ENCODE assay signal across 14 cellular contexts in genomic region chr18:42414756-42415454, GRCh38.
A peak's percentile ranks its signal among the peaks of the same experiment; 100 is the strongest.
DNase-seq lines count a peak whose midpoint lies in the region; ATAC-seq, FAIRE-seq and TF ChIP-seq lines count a peak whose summit lies in the region.
"Had no signal": no experiment of that assay in that cellular context is flagged by ENCODE, and none has a peak within 500 bp of the region (broad histone marks: within the 10 kb centered on the region; RNA-seq: fewer than 3 reads in every experiment).

No MANE protein-coding gene starts in this region.

- H3K27me3 ChIP-seq in SJSA1 (replicated peaks): no peaks in the 10 kb centered on the region
- H3K27me3 ChIP-seq: thyroid gland had no signal

- H3K36me3 ChIP-seq in SJSA1: no peaks in the 10 kb centered on the region
- H3K36me3 ChIP-seq: thyroid gland had no signal

- H3K27ac ChIP-seq in SJSA1: peak overlapping the region; percentile 100
- H3K27ac ChIP-seq: HL-60, SK-N-MC, thyroid gland had no signal

- no peak for TF ChIP-seq POLR2A in H54 (IDR thresholded peaks at IDR 0.05; ENCODE audit: low read depth, low read length)

- H3K9me3 ChIP-seq in SJSA1 (replicated peaks): no peaks in the 10 kb centered on the region
- H3K9me3 ChIP-seq: thyroid gland had no signal

- H3K4me1 ChIP-seq in SJSA1 (replicated peaks): peaks cover 68% of the 10 kb centered on the region

- no peak overlapping the region for H3K4me3 ChIP-seq in SJSA1
- no peak overlapping the region for H3K4me3 ChIP-seq in fibroblast of villous mesenchyme (ENCODE audit: low read depth, low read length)
- H3K4me3 ChIP-seq: SK-N-MC, thyroid gland had no signal

- DNase-seq in AG08396 (ENCODE audit: low spot score) (peak; percentile 9), SJSA1 (ENCODE audit: low read depth in 1 of 2, low spot score in 2 of 2) (peak; percentile 79 to 98), fibroblast of villous mesenchyme (ENCODE audit: low read depth) (peak; percentile 91), omental fat pad (ENCODE audit: low spot score) (no peak), NCI-H2171 (lab: John Stamatoyannopoulos, UW) (no peak), H54 (ENCODE audit: insufficient read length, low spot score) (no peak)
- no peak for DNase-seq in NK-92 treated with Interleukin-12 subunit alpha and Interleukin-12 subunit beta, amount 100 ng/mL, for 24 hours (lab: John Stamatoyannopoulos, UW)
- DNase-seq: DND-41, NCI-H524, thyroid gland had no signal

- TF ChIP-seq CTCF in fibroblast of villous mesenchyme (IDR thresholded peaks at IDR 0.05; ENCODE audit: insufficient read depth, low read depth, low read length) (no peak), omental fat pad (IDR thresholded peaks at IDR 0.05) (no peak)

- FAIRE-seq in H54 (lab: Jason Lieb, UNC): no peak

- peak; percentile 94 for ATAC-seq in omental fat pad (ENCODE audit: low FRiP score)
- no peak for ATAC-seq in HG03378 (IDR thresholded peaks at IDR 0.05; ENCODE audit: unreplicated experiment)
- ATAC-seq: activated CD4-positive, CD25-positive, alpha-beta regulatory T cell treated with anti-CD3 and anti-CD28 coated beads, Interleukin-2, amount 50 U/mL, for 24 hours had no signal

Comparison
In these comparisons a context has a peak if more than half of its experiments do, and no peak if none do; other contexts are left out.
1. DNase-seq: peak in AG08396 (single experiment), SJSA1 (2 of 2) and fibroblast of villous mesenchyme (single experiment); none in omental fat pad (single experiment), NCI-H2171 (single experiment), H54 (single experiment) and NK-92 treated with Interleukin-12 subunit alpha and Interleukin-12 subunit beta, amount 100 ng/mL, for 24 hours (single experiment).